Comparison of ENCODE assay signal across 8 cellular contexts in the genomic region with DNA sequence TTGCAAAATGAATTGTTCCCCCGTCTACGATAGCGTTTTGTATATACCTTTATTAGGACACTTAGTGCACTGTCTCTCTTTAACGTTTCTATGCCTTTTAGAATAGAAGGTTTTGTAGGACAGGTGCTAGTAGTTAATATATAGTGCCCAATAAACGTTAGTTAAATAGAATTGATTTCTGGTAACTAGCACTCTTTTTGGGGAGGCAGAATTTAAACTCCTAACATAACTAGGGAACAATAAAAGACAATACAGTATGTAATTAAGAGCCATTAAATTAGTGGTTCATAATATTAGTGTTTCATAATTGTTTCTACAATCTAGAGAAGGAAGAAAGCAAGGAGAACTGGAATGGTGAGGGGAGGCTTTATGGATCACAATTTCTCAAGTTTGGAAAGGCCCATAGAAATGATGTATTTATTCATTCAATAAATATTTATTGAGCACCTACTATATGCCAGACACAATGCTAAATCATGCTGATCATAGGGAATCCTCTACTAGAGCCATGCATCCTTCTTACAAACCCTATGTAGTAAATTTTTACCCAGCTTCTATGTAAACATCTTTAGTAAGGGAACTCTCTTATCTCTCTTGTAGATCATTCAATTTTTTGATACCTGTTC. TPM values are rescaled to one million over a fixed set of nuclear protein-coding genes. Genes with fewer than 3 reads are reported as not detected.
A peak's percentile ranks its signal among the peaks of the same experiment; 100 is the strongest.
DNase-seq lines count a peak whose midpoint lies in the region; ATAC-seq, FAIRE-seq and TF ChIP-seq lines count a peak whose summit lies in the region.

No MANE protein-coding gene starts in this region.

- no peak for FAIRE-seq in GM12892 (lab: Jason Lieb, UNC)

- intact Hi-C loops in colonic mucosa (cut with DNase I), result no loop called here

- H3K79me2 ChIP-seq in ACC112 (ENCODE audit: control insufficient read depth, insufficient read depth, low read length, unreplicated experiment), result no peaks in the 10 kb centered on the region

- H3K27me3 Mint-ChIP-seq in naive B cell, result no peaks in the 10 kb centered on the region

- H3K4me1 Mint-ChIP-seq in naive B cell, result peaks cover 45 to 61% (median 53%) of the 10 kb centered on the region in 3 donors

- no peak for TF ChIP-seq CTCF in colonic mucosa (IDR thresholded peaks at IDR 0.05)

- ATAC-seq in naive B cell (ENCODE audit: low read depth in 2 of 2), result no peak

- H3K36me3 Mint-ChIP-seq in naive B cell, result peaks cover 0 to 6% of the 10 kb centered on the region in 2 donors

- H2AFZ ChIP-seq in ACC112 (ENCODE audit: low read length, unreplicated experiment), result peak overlapping the region; percentile 93

- H3K36me3 ChIP-seq in ACC112 (ENCODE audit: insufficient read depth, low read length) (peaks cover 6% of the 10 kb centered on the region; the same call in 1 of the 2 replicates), KOPT-K1 (ENCODE audit: insufficient read depth, low read length) (no peaks in the 10 kb centered on the region), colonic mucosa (no peaks in the 10 kb centered on the region)

- H3K9me3 Mint-ChIP-seq in naive B cell, result peaks cover 0 to 3% (median 0%) of the 10 kb centered on the region in 7 donors

- H3K27me3 ChIP-seq in ACC112 (ENCODE audit: insufficient read depth, low read length) (no peaks in the 10 kb centered on the region), colonic mucosa (peaks cover 18% of the 10 kb centered on the region)

- H3K9me3 ChIP-seq in KOPT-K1 (ENCODE audit: insufficient read depth, low read length, poor library complexity, severe bottlenecking) (peaks cover 12% of the 10 kb centered on the region), colonic mucosa (no peaks in the 10 kb centered on the region)

- peak overlapping the region; percentile 92 to 99 (median 98) for H3K4me3 Mint-ChIP-seq in naive B cell

- H3K27ac ChIP-seq in ACC112 (ENCODE audit: low read depth, low read length) (no peak overlapping the region), KOPT-K1 (ENCODE audit: low read depth, low read length, poor library complexity, severe bottlenecking) (peak overlapping the region; percentile 65), colonic mucosa (peak overlapping the region; percentile 64)

- TF ChIP-seq POLR2A in GM12892 (IDR thresholded peaks at IDR 0.05; ENCODE audit: low read depth, low read length), result no peak

- peaks cover 21% of the 10 kb centered on the region for H3K4me1 ChIP-seq in ACC112 (ENCODE audit: control insufficient read depth, insufficient read depth, low read length, unreplicated experiment)
- H3K4me1 ChIP-seq in colonic mucosa, result peaks cover 6% of the 10 kb centered on the region

- peak overlapping the region; percentile 87 to 99 (median 94) for H3K27ac Mint-ChIP-seq in naive B cell

- peak overlapping the region; percentile 57 to 86 for H3K9ac ChIP-seq in colonic mucosa (ENCODE audit: low read depth in 2 of 2, low read length in 2 of 2)

- DNase-seq in colonic mucosa, result no peak
- DNase-seq in naive B cell, result no peak
- no peak for DNase-seq in GM12892 (ENCODE audit: insufficient read length)
- DNase-seq in activated CD4-positive, alpha-beta T cell treated with anti-CD3 and anti-CD28 coated beads for 1 hour, result no peak
- no peak for DNase-seq in NCI-H748 (lab: John Stamatoyannopoulos, UW; ENCODE audit: unreplicated experiment)
- DNase-seq in DMS153 (lab: John Stamatoyannopoulos, UW), result no peak

- H3K4me3 ChIP-seq in ACC112 (ENCODE audit: low read depth, low read length) (peak overlapping the region; percentile 84), colonic mucosa (peak overlapping the region; percentile 48)

RNA-seq across cellular contexts. Expression of gene POLR3GL, which starts 0.7 kb away (rescaled TPM):
- 10 to 100 TPM; 12.6 to 16.1 TPM for total RNA-seq in colonic mucosa
- 100 to 1,000 TPM in 1 of 6 donors, 10 to 100 TPM in 5; 79.5 to 202 (median 91.7) TPM for polyA plus RNA-seq in naive B cell (ENCODE audit: low read depth in 6 of 6)
- 27.0 TPM for polyA plus RNA-seq in GM12892 (2012; ENCODE audit: missing spikeins)

RNA-seq across cellular contexts. Expression of gene ANKRD34A, which starts 0.9 kb away (rescaled TPM):
- total RNA-seq in colonic mucosa, result under 1 TPM; 0.21 to 0.44 TPM
- polyA plus RNA-seq in naive B cell (ENCODE audit: low read depth in 6 of 6), result under 1 TPM in 2 of 6 donors, not detected in 4; 0.15 to 0.27 TPM
- 0.49 TPM for polyA plus RNA-seq in GM12892 (2012; ENCODE audit: missing spikeins)

RNA-seq across cellular contexts. Expression of gene LIX1L, which starts 7.4 kb away (rescaled TPM):
- total RNA-seq in colonic mucosa, result 1 to 10 TPM; 4.7 to 8.6 TPM
- 10 to 100 TPM; 10.6 to 14.2 (median 12.7) TPM for polyA plus RNA-seq in naive B cell (ENCODE audit: low read depth in 6 of 6)
- 15.7 TPM for polyA plus RNA-seq in GM12892 (2012; ENCODE audit: missing spikeins)

RNA-seq across cellular contexts. Expression of gene TXNIP, which starts 31.1 kb away (rescaled TPM):
- total RNA-seq in colonic mucosa, result 100 to 1,000 TPM; 302 to 496 TPM
- polyA plus RNA-seq in naive B cell (ENCODE audit: low read depth in 6 of 6), result 1,000 to 10,000 TPM; 2,524 to 6,933 (median 5,735) TPM
- polyA plus RNA-seq in GM12892 (2012; ENCODE audit: missing spikeins), result 104 TPM

RNA-seq across cellular contexts. Expression of gene RBM8A, which starts 37.9 kb away (rescaled TPM):
- 100 to 1,000 TPM; 108 to 148 TPM for total RNA-seq in colonic mucosa
- polyA plus RNA-seq in naive B cell (ENCODE audit: low read depth in 6 of 6), result 100 to 1,000 TPM; 140 to 220 (median 158) TPM
- polyA plus RNA-seq in GM12892 (2012; ENCODE audit: missing spikeins), result 159 TPM
